14 cellular contexts compared by ENCODE assay signal in genomic region chr2:94861308-94862152, GRCh38. TPM values are rescaled to one million over a fixed set of nuclear protein-coding genes. Genes with fewer than 3 reads are reported as not detected.
DNase-seq lines count a peak whose midpoint lies in the region; ATAC-seq and TF ChIP-seq lines count a peak whose summit lies in the region.
"Had no signal": no experiment of that assay in that cellular context is flagged by ENCODE, and none has a peak within 500 bp of the region (broad histone marks: within the 10 kb centered on the region; RNA-seq: fewer than 3 reads in every experiment).

No MANE protein-coding gene starts in this region.

- H3K79me1 ChIP-seq in IMR-90 (ENCODE audit: low read depth in 1 of 2, low read length in 2 of 2), result no peaks in the 10 kb centered on the region

- H3K9ac ChIP-seq in IMR-90 (ENCODE audit: low read depth, low read length), result no peak overlapping the region
- peak overlapping the region; percentile 12 for H3K9ac ChIP-seq in iPS-15b (ENCODE audit: low read depth, low read length)

- BruUV-seq in IMR-90 (replicated peaks; lab: Mats Ljungman, UMichigan), result no TSS peak

- no peak for TF ChIP-seq POLR2A in IMR-90 (IDR thresholded peaks at IDR 0.05; ENCODE audit: low read depth, low read length)
- no peak for TF ChIP-seq POLR2A in prostate gland (IDR thresholded peaks at IDR 0.05)

- H4K20me1 ChIP-seq in IMR-90 (ENCODE audit: insufficient read depth, low read length), result no peaks in the 10 kb centered on the region

- no peak overlapping the region for H3K4me2 ChIP-seq in IMR-90 (ENCODE audit: low read depth, low read length)

- H4K8ac ChIP-seq in IMR-90 (ENCODE audit: low read depth in 2 of 2, low read length in 2 of 2), result no peak overlapping the region

- H3K27me3 ChIP-seq in IMR-90 (ENCODE audit: control insufficient read depth, insufficient read depth, low read length) (peaks cover 13% of the 10 kb centered on the region; the same call in 1 of the 2 replicates), iPS-15b (ENCODE audit: control insufficient read depth, insufficient read depth, low read length) (peaks cover 39% of the 10 kb centered on the region), prostate gland (replicated peaks; ENCODE audit: insufficient read depth) (no peaks in the 10 kb centered on the region)
- H3K27me3 ChIP-seq: ovary had no signal

- H2BK15ac ChIP-seq in IMR-90 (ENCODE audit: low read depth, low read length), result no peak overlapping the region

- no peak for TF ChIP-seq CTCF in IMR-90 (conservative IDR thresholded peaks at IDR 0.05; ENCODE audit: low read depth, low read length)
- TF ChIP-seq CTCF in prostate gland (IDR thresholded peaks at IDR 0.05), result no peak

- TF ChIP-seq RAD21 in IMR-90 (IDR thresholded peaks at IDR 0.05; ENCODE audit: low read length), result no peak

- no peak overlapping the region for H3K4me3 ChIP-seq in IMR-90 (ENCODE audit: insufficient read depth, low read depth, low read length)
- peak overlapping the region; percentile 43 for H3K4me3 ChIP-seq in iPS-15b (ENCODE audit: low read depth, low read length)
- peak overlapping the region; percentile 1 to 26 for H3K4me3 ChIP-seq in prostate gland
- H3K4me3 ChIP-seq: ovary had no signal

- no peak overlapping the region for H3K56ac ChIP-seq in IMR-90 (ENCODE audit: extremely low read depth, insufficient read depth, low read length)

- H2BK5ac ChIP-seq in IMR-90 (ENCODE audit: low read depth, low read length, poor library complexity, severe bottlenecking), result no peak overlapping the region

- H3K9me3 Mint-ChIP-seq in activated CD4-positive, alpha-beta T cell treated with anti-CD3 and anti-CD28 coated beads, Interleukin-2, amount 10 ng/mL, durations not matched to agents 24 days and 14 days, result no peaks in the 10 kb centered on the region

- no peak overlapping the region for H3K27ac ChIP-seq in IMR-90 (ENCODE audit: insufficient read depth, low read length)
- no peak overlapping the region for H3K27ac ChIP-seq in prostate gland
- H3K27ac ChIP-seq: ovary had no signal

- H2BK120ac ChIP-seq in IMR-90 (ENCODE audit: low read depth, low read length), result no peak overlapping the region

- no peak overlapping the region for H3K4me3 Mint-ChIP-seq in activated CD4-positive, alpha-beta T cell treated with anti-CD3 and anti-CD28 coated beads, Interleukin-2, amount 10 ng/mL, durations not matched to agents 24 days and 14 days

- H4K5ac ChIP-seq in IMR-90 (ENCODE audit: low read depth, low read length), result no peak overlapping the region

- POLR2A ChIA-PET in IMR-90 (lab: Charles Lee; ENCODE audit: unreplicated experiment), result no interaction called here

- H2AFZ ChIP-seq in IMR-90 (replicated peaks; ENCODE audit: low read length, poor library complexity), result peak overlapping the region; percentile 32

- in situ Hi-C loops in IMR-90 (cut with MboI; ENCODE audit: low sequenced_read_pairs), result no loop called here

- no peaks in the 10 kb centered on the region for H3K4me1 ChIP-seq in IMR-90 (ENCODE audit: control insufficient read depth, insufficient read depth, low read length)
- no peaks in the 10 kb centered on the region for H3K4me1 ChIP-seq in iPS-15b (ENCODE audit: control insufficient read depth, insufficient read depth, low read length)
- no peaks in the 10 kb centered on the region for H3K4me1 ChIP-seq in prostate gland (replicated peaks)

- H3K36me3 ChIP-seq in IMR-90 (ENCODE audit: control insufficient read depth, insufficient read depth, low read length), result no peaks in the 10 kb centered on the region
- H3K36me3 ChIP-seq in iPS-15b (ENCODE audit: control insufficient read depth, insufficient read depth, low read length), result no peaks in the 10 kb centered on the region
- no peaks in the 10 kb centered on the region for H3K36me3 ChIP-seq in prostate gland
- H3K36me3 ChIP-seq: ovary had no signal

- H2AK9ac ChIP-seq in IMR-90 (replicated peaks; ENCODE audit: low read depth, low read length, poor library complexity), result no peak overlapping the region

- H3K4me1 Mint-ChIP-seq in activated CD4-positive, alpha-beta T cell treated with anti-CD3 and anti-CD28 coated beads, Interleukin-2, amount 10 ng/mL, durations not matched to agents 24 days and 14 days, result peaks cover 2% of the 10 kb centered on the region

- H3K27me3 Mint-ChIP-seq in activated CD4-positive, alpha-beta T cell treated with anti-CD3 and anti-CD28 coated beads, Interleukin-2, amount 10 ng/mL, durations not matched to agents 24 days and 14 days, result peaks cover 48% of the 10 kb centered on the region

- no peak overlapping the region for H3K14ac ChIP-seq in IMR-90 (replicated peaks; ENCODE audit: low read depth, low read length)

- H2AK5ac ChIP-seq in IMR-90 (ENCODE audit: low read depth, low read length), result no peak overlapping the region

- no peak overlapping the region for H4K91ac ChIP-seq in IMR-90 (ENCODE audit: insufficient read depth, low read depth, low read length)

- H3K9me1 ChIP-seq in IMR-90 (ENCODE audit: insufficient read depth, low read length), result no peaks in the 10 kb centered on the region

- intact Hi-C loops in IMR-90 (cut with micrococcal nuclease) (no loop called here), prostate gland (cut with DNase I) (no loop called here)
- intact Hi-C loops in activated CD4-positive, alpha-beta T cell treated with anti-CD3 and anti-CD28 coated beads, Interleukin-2, amount 10 ng/mL, durations not matched to agents 24 days and 14 days (cut with micrococcal nuclease), result no loop called here

- no peaks in the 10 kb centered on the region for H3K36me3 Mint-ChIP-seq in activated CD4-positive, alpha-beta T cell treated with anti-CD3 and anti-CD28 coated beads, Interleukin-2, amount 10 ng/mL, durations not matched to agents 24 days and 14 days (ENCODE audit: low read depth)

- no peak overlapping the region for H2BK20ac ChIP-seq in IMR-90 (ENCODE audit: low read depth, low read length)

- 4% methylated on average over 19 of the region's 60 CpGs; no CpG with 5 or more reads in 1 of the 2 experiments for WGBS in IMR-90 (ENCODE audit: extremely low coverage in 2 of 2, insufficient read length in 1 of 2), 2 experiments
- 9% methylated on average over 48 of the region's 60 CpGs for WGBS in prostate gland

- H3K27ac Mint-ChIP-seq in activated CD4-positive, alpha-beta T cell treated with anti-CD3 and anti-CD28 coated beads, Interleukin-2, amount 10 ng/mL, durations not matched to agents 24 days and 14 days, result no peak overlapping the region

- H3K23ac ChIP-seq in IMR-90 (ENCODE audit: low read depth, low read length), result no peak overlapping the region

- ATAC-seq in IMR-90 (ENCODE audit: low read depth) (no peak), GM18520 (IDR thresholded peaks at IDR 0.05; ENCODE audit: unreplicated experiment) (no peak)

- dilution Hi-C loops in IMR-90 (cut with HindIII; ENCODE audit: low sequenced_read_pairs, unreplicated experiment), result no loop called here

- CTCF ChIA-PET in IMR-90 (lab: Yijun Ruan, JAX), result no interaction called here

- H3K9me3 ChIP-seq in IMR-90 (ENCODE audit: control insufficient read depth, insufficient read depth, low read length) (no peaks in the 10 kb centered on the region), iPS-15b (ENCODE audit: control insufficient read depth, insufficient read depth, low read length) (no peaks in the 10 kb centered on the region), prostate gland (no peaks in the 10 kb centered on the region)
- H3K9me3 ChIP-seq: ovary had no signal

- no peak overlapping the region for H3K4ac ChIP-seq in IMR-90 (ENCODE audit: low read depth, low read length)

- H3K18ac ChIP-seq in IMR-90 (ENCODE audit: low read depth, low read length), result no peak overlapping the region

- DNase-seq in NCI-H526 (lab: John Stamatoyannopoulos, UW) (peak; percentile 19 to 59), NCI-H526 treated with DMSO at 0.1 percent for 48 hours (lab: John Stamatoyannopoulos, UW) (no peak), IMR-90 (no peak), prostate gland (ENCODE audit: low spot score) (no peak), HK-2 (ENCODE audit: unreplicated experiment) (no peak)
- no peak for DNase-seq in activated CD4-positive, alpha-beta T cell treated with anti-CD3 and anti-CD28 coated beads, Interleukin-2, amount 10 ng/mL, durations not matched to agents 24 days and 14 days
- DNase-seq: activated CD4-positive, alpha-beta T cell treated with anti-CD3 and anti-CD28 coated beads, Interleukin-2, amount 50 U/mL, for 48 hours; Calu3; mesenchymal stem cell; stimulated activated CD4-positive, alpha-beta T cell treated with anti-CD3 and anti-CD28 coated beads, Interleukin-1b, Interleukin-23, amount 100 ng/mL, for 48 hours; T-helper 2 cell had no signal

TF ChIP-seq in IMR-90, 13 proteins besides CTCF, POLR2A, EP300 and RAD21 (continues in another document):
- TF ChIP-seq MAFK (IDR thresholded peaks at IDR 0.05; ENCODE audit: low read depth, low read length), result no peak
- no peak for TF ChIP-seq MAZ (IDR thresholded peaks at IDR 0.05; ENCODE audit: borderline replicate concordance, low read depth, low read length)
- TF ChIP-seq FOS (IDR thresholded peaks at IDR 0.05; ENCODE audit: low read depth, low read length), result no peak
- TF ChIP-seq RCOR1 (IDR thresholded peaks at IDR 0.05; ENCODE audit: insufficient replicate concordance, low read length), result no peak
- no peak for TF ChIP-seq NFE2L2 (IDR thresholded peaks at IDR 0.05; ENCODE audit: low read depth, low read length)
- TF ChIP-seq MXI1 (IDR thresholded peaks at IDR 0.05; ENCODE audit: borderline replicate concordance, low read depth, low read length), result no peak
- TF ChIP-seq SMC3 (IDR thresholded peaks at IDR 0.05; ENCODE audit: low read depth, low read length), result no peak
- no peak for TF ChIP-seq CEBPB (IDR thresholded peaks at IDR 0.05; ENCODE audit: low read depth, low read length)
- no peak for TF ChIP-seq CHD1 (IDR thresholded peaks at IDR 0.05; ENCODE audit: low read depth, low read length)
- no peak for TF ChIP-seq RFX5 (IDR thresholded peaks at IDR 0.05; ENCODE audit: low read depth, low read length)
- no peak for TF ChIP-seq BHLHE40 (IDR thresholded peaks at IDR 0.05; ENCODE audit: low read depth, low read length)

RNA-seq across cellular contexts. Expression of gene TEKT4, which starts 9.7 kb away (rescaled TPM):
- total RNA-seq in IMR-90 (2012; rRNA removed) (not detected in 2 replicates), prostate gland (1 to 10 TPM in 1 of 2 donors, under 1 TPM in 1; 0.09 to 1.6 TPM)
- not detected in 2 replicates for polyA plus RNA-seq in IMR-90 (2012; rRNA removed)
- polyA plus RNA-seq in IMR-90 (2012; cell fraction: cytosol; rRNA removed), result not detected in 2 replicates
- not detected in 2 replicates for polyA plus RNA-seq in IMR-90 (2012; cell fraction: nucleus; rRNA removed; ENCODE audit: low replicate concordance)
- total RNA-seq in activated CD4-positive, alpha-beta T cell treated with anti-CD3 and anti-CD28 coated beads, Interleukin-2, amount 10 ng/mL, durations not matched to agents 24 days and 14 days, result 0.43 and 0.49 TPM in 2 replicates

Comparison
In these comparisons a context has a peak if more than half of its experiments do, and no peak if none do; other contexts are left out.
1. DNase-seq: peak in NCI-H526 (2 of 2); none in NCI-H526 treated with DMSO at 0.1 percent for 48 hours (single experiment), IMR-90 (single experiment), prostate gland (single experiment), activated CD4-positive, alpha-beta T cell treated with anti-CD3 and anti-CD28 coated beads, Interleukin-2, amount 10 ng/mL, durations not matched to agents 24 days and 14 days (single experiment) and HK-2 (single experiment).